In the genomic region with DNA sequence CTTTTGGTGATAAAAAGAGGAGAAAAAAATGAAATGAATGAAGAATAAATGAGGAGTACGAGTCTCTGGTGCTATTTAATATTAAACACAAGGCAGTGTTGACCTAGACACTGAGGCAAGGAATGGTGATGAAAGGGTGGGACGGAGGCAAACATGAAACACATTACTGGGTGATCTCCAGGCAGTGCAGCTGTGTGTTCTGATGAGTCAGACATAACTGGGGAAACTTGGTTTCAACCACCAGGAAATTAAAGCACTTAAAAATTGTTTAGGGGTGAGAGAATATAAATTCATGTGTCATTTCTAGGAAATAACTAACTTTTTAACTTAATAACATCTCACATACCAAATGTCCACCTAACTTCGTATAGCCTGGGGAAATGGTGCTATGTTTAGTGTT, we compare ENCODE assay signal across 13 cellular contexts. TPM values are rescaled to one million over a fixed set of nuclear protein-coding genes. Genes with fewer than 3 reads are reported as not detected.
DNase-seq lines count a peak whose midpoint lies in the region; ATAC-seq and TF ChIP-seq lines count a peak whose summit lies in the region.
"Had no signal": no experiment of that assay in that cellular context is flagged by ENCODE, and none has a peak within 500 bp of the region (broad histone marks: within the 10 kb centered on the region; RNA-seq: fewer than 3 reads in every experiment).

No MANE protein-coding gene starts in this region.

- H3K4me1 ChIP-seq in right cardiac atrium (ENCODE audit: control insufficient read depth, insufficient read depth, low read length): peaks cover 2% of the 10 kb centered on the region
- H3K4me1 ChIP-seq: vagina had no signal

- H3K27me3 Mint-ChIP-seq in progenitor cell of endocrine pancreas: peaks cover 4% of the 10 kb centered on the region
- H3K27me3 Mint-ChIP-seq: brain; CD4-positive, CD25-positive, alpha-beta regulatory T cell had no signal

- no peak overlapping the region for H3K4me3 Mint-ChIP-seq in progenitor cell of endocrine pancreas (ENCODE audit: low read depth)
- H3K4me3 Mint-ChIP-seq: brain; CD4-positive, CD25-positive, alpha-beta regulatory T cell; neural crest cell had no signal

- H3K9me3 ChIP-seq in right cardiac atrium (ENCODE audit: control insufficient read depth, low read length): no peaks in the 10 kb centered on the region
- H3K9me3 ChIP-seq: vagina had no signal

- H3K36me3 Mint-ChIP-seq in progenitor cell of endocrine pancreas (ENCODE audit: insufficient read depth): no peaks in the 10 kb centered on the region
- H3K36me3 Mint-ChIP-seq: brain; CD4-positive, CD25-positive, alpha-beta regulatory T cell had no signal

- no peak overlapping the region for H3K27ac ChIP-seq in right cardiac atrium (ENCODE audit: low read length)
- H3K27ac ChIP-seq: vagina had no signal

- H3K27ac Mint-ChIP-seq in progenitor cell of endocrine pancreas: no peak overlapping the region
- H3K27ac Mint-ChIP-seq: brain; CD4-positive, CD25-positive, alpha-beta regulatory T cell had no signal

- CTCF ChIA-PET in AG04449 (lab: Yijun Ruan, JAX): no interaction called here

- H3K9me3 Mint-ChIP-seq in progenitor cell of endocrine pancreas (ENCODE audit: low read depth): no peaks in the 10 kb centered on the region
- H3K9me3 Mint-ChIP-seq: brain had no signal

- H3K4me3 ChIP-seq in AG04449 (ENCODE audit: low read depth, low read length) (no peak overlapping the region), right cardiac atrium (ENCODE audit: low read length) (no peak overlapping the region)
- H3K4me3 ChIP-seq: vagina had no signal

- WGBS in right cardiac atrium: 47% methylated on average over 3 of the region's 3 CpGs

- H3K4me1 Mint-ChIP-seq in progenitor cell of endocrine pancreas (ENCODE audit: low read depth): no peaks in the 10 kb centered on the region
- H3K4me1 Mint-ChIP-seq: brain; CD4-positive, CD25-positive, alpha-beta regulatory T cell; neural crest cell had no signal

- DNase-seq in AG04449 (ENCODE audit: low read depth, low spot score): peak; percentile 26
- DNase-seq in HS-27A (ENCODE audit: low read depth): peak; percentile 34
- peak; percentile 86 for DNase-seq in amniotic epithelial cell (ENCODE audit: low read depth)
- DNase-seq in right cardiac atrium: peak in 2 of 3 donors; percentile 42 to 50
- no peak for DNase-seq in DMS 273 (lab: John Stamatoyannopoulos, UW; ENCODE audit: unreplicated experiment)
- no peak for DNase-seq in NCI-H1436 treated with DMSO at 0.1 percent for 48 hours (lab: John Stamatoyannopoulos, UW)
- DNase-seq in progenitor cell of endocrine pancreas (ENCODE audit: low spot score, unreplicated experiment): no peak
- DNase-seq: activated CD8-positive, alpha-beta memory T cell treated with anti-CD3 and anti-CD28 coated beads for 24 hours; CD4-positive, CD25-positive, alpha-beta regulatory T cell had no signal

- intact Hi-C loops in right cardiac atrium (cut with DNase I): no loop called here

- POLR2A ChIA-PET in AG04449 (lab: Yijun Ruan, JAX): no interaction called here

- ATAC-seq in right cardiac atrium (peak; percentile 65 to 86), HG03469 (IDR thresholded peaks at IDR 0.05; ENCODE audit: unreplicated experiment) (no peak)

- no peaks in the 10 kb centered on the region for H3K27me3 ChIP-seq in right cardiac atrium (ENCODE audit: control insufficient read depth, insufficient read depth)
- H3K27me3 ChIP-seq: vagina had no signal

- no peak for TF ChIP-seq CTCF in AG04449 (IDR thresholded peaks at IDR 0.05; ENCODE audit: insufficient read depth, low read length, missing control alignments)
- TF ChIP-seq CTCF in progenitor cell of endocrine pancreas (IDR thresholded peaks at IDR 0.05; ENCODE audit: unreplicated experiment): no peak

RNA-seq across cellular contexts. Expression of gene CXCL6, which starts 19.7 kb away (rescaled TPM):
- total RNA-seq in right cardiac atrium (under 1 TPM in 3 of 4 donors, not detected in 1; 0.29 to 0.92 (median 0.46) TPM), progenitor cell of endocrine pancreas (0.44 and 1.1 TPM in 2 replicates)
- polyA plus RNA-seq in right cardiac atrium: 0.20 TPM
- total RNA-seq: CD4-positive, CD25-positive, alpha-beta regulatory T cell; neural crest cell had no signal
- polyA plus RNA-seq: CD4-positive, CD25-positive, alpha-beta regulatory T cell had no signal

RNA-seq across cellular contexts. Expression of gene PF4V1, which starts 36.3 kb away (rescaled TPM):
- total RNA-seq in right cardiac atrium: not detected
- not detected for polyA plus RNA-seq in right cardiac atrium
- total RNA-seq in progenitor cell of endocrine pancreas: not detected in 2 replicates
- total RNA-seq: neural crest cell, vagina had no signal
- polyA plus RNA-seq: CD4-positive, CD25-positive, alpha-beta regulatory T cell had no signal

RNA-seq across cellular contexts. Expression of gene CXCL1, which starts 52.4 kb away (rescaled TPM):
- 1 to 10 TPM; 2.4 to 7.4 (median 3.4) TPM for total RNA-seq in right cardiac atrium
- 4.4 TPM for polyA plus RNA-seq in right cardiac atrium
- 2.7 and 3.6 TPM in 2 replicates for total RNA-seq in progenitor cell of endocrine pancreas
- total RNA-seq: CD4-positive, CD25-positive, alpha-beta regulatory T cell; neural crest cell had no signal
- polyA plus RNA-seq: CD4-positive, CD25-positive, alpha-beta regulatory T cell had no signal

Comparison
In these comparisons a context has a peak if more than half of its experiments do, and no peak if none do; other contexts are left out.
1. DNase-seq: peak in AG04449 (single experiment), HS-27A (single experiment), amniotic epithelial cell (single experiment) and right cardiac atrium (2 of 3); none in DMS 273 (single experiment), NCI-H1436 treated with DMSO at 0.1 percent for 48 hours (single experiment) and progenitor cell of endocrine pancreas (single experiment).